Comparison of ENCODE assay signal across 8 cellular contexts in genomic region chr17:82153745-82154375, GRCh38. TPM values are rescaled to one million over a fixed set of nuclear protein-coding genes. Genes with fewer than 3 reads are reported as not detected.
DNase-seq lines count a peak whose midpoint lies in the region; ATAC-seq and TF ChIP-seq lines count a peak whose summit lies in the region.

No MANE protein-coding gene starts in this region.

- no peaks in the 10 kb centered on the region for H3K27me3 ChIP-seq in CD4-positive, CD25-positive, alpha-beta regulatory T cell (ENCODE audit: control insufficient read depth, insufficient read depth, low read length)
- H3K27me3 ChIP-seq in HAP-1 (ENCODE audit: low read depth), result no peaks in the 10 kb centered on the region
- no peaks in the 10 kb centered on the region for H3K27me3 ChIP-seq in lung (ENCODE audit: control insufficient read depth, insufficient read depth)

- no peaks in the 10 kb centered on the region for H3K9me3 Mint-ChIP-seq in CD4-positive, CD25-positive, alpha-beta regulatory T cell

- in situ Hi-C loops in HAP-1 (cut with MboI; ENCODE audit: low sequenced_read_pairs), result no loop called here

- no peak overlapping the region for H3K4me3 ChIP-seq in CD4-positive, CD25-positive, alpha-beta regulatory T cell (ENCODE audit: low read depth, low read length)
- H3K4me3 ChIP-seq in HAP-1, result no peak overlapping the region
- H3K4me3 ChIP-seq in lung, result no peak overlapping the region

- H3K27ac Mint-ChIP-seq in CD4-positive, CD25-positive, alpha-beta regulatory T cell, result peak overlapping the region in 2 of 3 donors; percentile 43 to 85

- peaks cover 4% of the 10 kb centered on the region for H3K36me3 Mint-ChIP-seq in CD4-positive, CD25-positive, alpha-beta regulatory T cell

- DNase-seq in CD4-positive, CD25-positive, alpha-beta regulatory T cell, result peak; percentile 72 to 84 (median 78)
- DNase-seq in HAP-1 (ENCODE audit: low spot score in 2 of 2), result peak; percentile 47 to 89
- peak; percentile 39 for DNase-seq in NCI-H510A (lab: John Stamatoyannopoulos, UW)
- DNase-seq in activated CD4-positive, alpha-beta T cell treated with anti-CD3 and anti-CD28 coated beads, Interleukin-2, amount 50 U/mL, for 1 hour, result peak; percentile 86
- peak; percentile 47 to 71 for DNase-seq in dermis microvascular lymphatic vessel endothelial cell (ENCODE audit: low read depth in 2 of 2)
- DNase-seq in lung (ENCODE audit: low spot score), result peak; percentile 89
- peak; percentile 62 for DNase-seq in stimulated activated CD8-positive, alpha-beta memory T cell treated with anti-CD3 and anti-CD28 coated beads, Interleukin-12 subunit alpha, Interleukin-12 subunit beta, amount 100 ng/mL, for 4 hours (ENCODE audit: low read depth)

- H3K4me1 Mint-ChIP-seq in CD4-positive, CD25-positive, alpha-beta regulatory T cell, result peaks cover 0 to 11% (median 4%) of the 10 kb centered on the region in 4 donors

- peak overlapping the region in 2 of 4 donors; percentile 51 to 73 for H3K4me3 Mint-ChIP-seq in CD4-positive, CD25-positive, alpha-beta regulatory T cell

- H3K27me3 Mint-ChIP-seq in CD4-positive, CD25-positive, alpha-beta regulatory T cell, result no peaks in the 10 kb centered on the region

- H3K27ac ChIP-seq in CD4-positive, CD25-positive, alpha-beta regulatory T cell (ENCODE audit: insufficient read depth, low read length, poor library complexity, severe bottlenecking), result no peak overlapping the region
- no peak overlapping the region for H3K27ac ChIP-seq in lung (ENCODE audit: low read depth in 1 of 2, low read length in 1 of 2)

- no peaks in the 10 kb centered on the region for H3K36me3 ChIP-seq in CD4-positive, CD25-positive, alpha-beta regulatory T cell (ENCODE audit: control insufficient read depth, insufficient read depth, low read length)
- H3K36me3 ChIP-seq in HAP-1 (replicated peaks), result no peaks in the 10 kb centered on the region
- peaks cover 0 to 16% of the 10 kb centered on the region in 2 donors for H3K36me3 ChIP-seq in lung (ENCODE audit: control insufficient read depth in 2 of 2, insufficient read depth in 2 of 2, low read length in 2 of 2)

- peak; percentile 91 to 92 for ATAC-seq in CD4-positive, CD25-positive, alpha-beta regulatory T cell (ENCODE audit: low read depth in 2 of 2)
- ATAC-seq in lung (ENCODE audit: insufficient read depth, low FRiP score), result peak; percentile 90
- no peak for ATAC-seq in HG02973 (IDR thresholded peaks at IDR 0.05; ENCODE audit: unreplicated experiment)

- 49 to 50% methylated on average over 16 of the region's 16 CpGs for WGBS in lung, 2 donors

- peak; percentile 91 for TF ChIP-seq CTCF in lung (IDR thresholded peaks at IDR 0.05; ENCODE audit: control extremely low read depth, extremely low read depth)

- H3K4me1 ChIP-seq in CD4-positive, CD25-positive, alpha-beta regulatory T cell (ENCODE audit: control insufficient read depth, insufficient read depth, low read length, poor library complexity, severe bottlenecking), result peaks cover 7% of the 10 kb centered on the region
- H3K4me1 ChIP-seq in HAP-1 (no peaks in the 10 kb centered on the region), lung (ENCODE audit: control insufficient read depth in 2 of 2, insufficient read depth in 2 of 2, low read length in 2 of 2) (no peaks in the 10 kb centered on the region)

- no peaks in the 10 kb centered on the region for H3K9me3 ChIP-seq in CD4-positive, CD25-positive, alpha-beta regulatory T cell (ENCODE audit: control insufficient read depth in 2 of 2, low read length in 2 of 2)
- H3K9me3 ChIP-seq in HAP-1, result no peaks in the 10 kb centered on the region
- no peaks in the 10 kb centered on the region for H3K9me3 ChIP-seq in lung (ENCODE audit: control insufficient read depth in 2 of 2, insufficient read depth in 1 of 2, low read length in 1 of 2)

RNA-seq across cellular contexts. Expression of gene FASN, which starts 55.8 kb away (rescaled TPM):
- 153 TPM for total RNA-seq in CD4-positive, CD25-positive, alpha-beta regulatory T cell
- polyA plus RNA-seq in CD4-positive, CD25-positive, alpha-beta regulatory T cell, result under 1 TPM; 0.23 to 0.93 (median 0.59) TPM
- total RNA-seq in dermis microvascular lymphatic vessel endothelial cell (54.4 and 61.1 TPM in 2 replicates), lung (100 to 1,000 TPM in 1 of 2 donors, 10 to 100 TPM in 1; 46.2 to 604 TPM)
- polyA plus RNA-seq in lung, result 100 to 1,000 TPM; 166 to 258 TPM

RNA-seq across cellular contexts. Expression of gene CCDC57, which starts 58.8 kb away (rescaled TPM):
- 76.6 TPM for total RNA-seq in CD4-positive, CD25-positive, alpha-beta regulatory T cell
- 10 to 100 TPM; 27.7 to 38.9 (median 33.7) TPM for polyA plus RNA-seq in CD4-positive, CD25-positive, alpha-beta regulatory T cell
- 2.8 and 5.4 TPM in 2 replicates for total RNA-seq in dermis microvascular lymphatic vessel endothelial cell
- 10 to 100 TPM; 33.2 to 89.4 TPM for total RNA-seq in lung
- 100 to 1,000 TPM in 1 of 2 donors, 10 to 100 TPM in 1; 60.4 to 128 TPM for polyA plus RNA-seq in lung

Comparison
In these comparisons a context has a peak if more than half of its experiments do, and no peak if none do; other contexts are left out.
1. DNase-seq: peak in every context shown above with its lines; median percentile 89 in lung; 86 in activated CD4-positive, alpha-beta T cell treated with anti-CD3 and anti-CD28 coated beads, Interleukin-2, amount 50 U/mL, for 1 hour; 78 in CD4-positive, CD25-positive, alpha-beta regulatory T cell; 68 in HAP-1; 62 in stimulated activated CD8-positive, alpha-beta memory T cell treated with anti-CD3 and anti-CD28 coated beads, Interleukin-12 subunit alpha, Interleukin-12 subunit beta, amount 100 ng/mL, for 4 hours; 59 in dermis microvascular lymphatic vessel endothelial cell; 39 in NCI-H510A.